1 cellular context compared by ENCODE assay signal in the genomic region with DNA sequence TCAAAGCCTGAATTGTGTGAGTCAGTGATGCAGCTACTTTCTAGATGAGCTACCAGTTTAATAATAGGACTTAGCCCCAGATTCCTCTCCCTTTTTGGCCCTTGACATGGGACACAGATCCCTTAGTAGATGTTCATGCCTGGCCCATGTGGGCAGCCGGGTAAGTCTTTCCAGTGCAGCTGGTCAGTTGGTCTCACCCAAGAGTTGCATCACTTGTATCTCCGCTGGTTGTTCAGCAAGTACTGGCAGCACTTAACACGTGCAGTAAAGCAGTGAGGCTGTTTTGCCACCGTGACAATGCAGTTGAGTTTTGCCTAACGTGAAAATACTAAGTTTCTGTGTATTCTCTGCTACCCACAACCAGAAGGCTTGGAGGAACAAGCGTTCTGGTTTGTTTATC.
TF ChIP-seq lines count a peak whose summit lies in the region.

No MANE protein-coding gene starts in this region.

TF ChIP-seq in GM12878, 131 proteins besides CTCF, POLR2A, EP300 and RAD21:
- TF ChIP-seq BHLHE40 (IDR thresholded peaks at IDR 0.05; ENCODE audit: borderline replicate concordance in 1 of 2, low read depth in 2 of 2, low read length in 1 of 2) (peak; percentile 48 to 57; a peak in 2 of 4 replicates), NFIC (IDR thresholded peaks at IDR 0.05; ENCODE audit: low read depth, low read length) (0 out of 2 replicates have a peak, but pooled peaks have one; percentile 13), RAD51 (IDR thresholded peaks at IDR 0.05) (no peak), CEBPB (IDR thresholded peaks at IDR 0.05; ENCODE audit: borderline replicate concordance in 1 of 2, low read depth in 2 of 2, low read length in 2 of 2) (no peak), ZSCAN29 (IDR thresholded peaks at IDR 0.05) (no peak), MYC (IDR thresholded peaks at IDR 0.05; ENCODE audit: insufficient read depth, insufficient read length, insufficient replicate concordance, low read length, severe bottlenecking) (no peak), IKZF2 (IDR thresholded peaks at IDR 0.05) (no peak)
- TF ChIP-seq, protein P1, sequence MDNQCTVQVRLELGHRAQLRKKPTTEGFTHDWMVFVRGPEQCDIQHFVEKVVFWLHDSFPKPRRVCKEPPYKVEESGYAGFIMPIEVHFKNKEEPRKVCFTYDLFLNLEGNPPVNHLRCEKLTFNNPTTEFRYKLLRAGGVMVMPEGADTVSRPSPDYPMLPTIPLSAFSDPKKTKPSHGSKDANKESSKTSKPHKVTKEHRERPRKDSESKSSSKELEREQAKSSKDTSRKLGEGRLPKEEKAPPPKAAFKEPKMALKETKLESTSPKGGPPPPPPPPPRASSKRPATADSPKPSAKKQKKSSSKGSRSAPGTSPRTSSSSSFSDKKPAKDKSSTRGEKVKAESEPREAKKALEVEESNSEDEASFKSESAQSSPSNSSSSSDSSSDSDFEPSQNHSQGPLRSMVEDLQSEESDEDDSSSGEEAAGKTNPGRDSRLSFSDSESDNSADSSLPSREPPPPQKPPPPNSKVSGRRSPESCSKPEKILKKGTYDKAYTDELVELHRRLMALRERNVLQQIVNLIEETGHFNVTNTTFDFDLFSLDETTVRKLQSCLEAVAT (IDR thresholded peaks at IDR 0.05): no peak
- TF ChIP-seq, protein P2, sequence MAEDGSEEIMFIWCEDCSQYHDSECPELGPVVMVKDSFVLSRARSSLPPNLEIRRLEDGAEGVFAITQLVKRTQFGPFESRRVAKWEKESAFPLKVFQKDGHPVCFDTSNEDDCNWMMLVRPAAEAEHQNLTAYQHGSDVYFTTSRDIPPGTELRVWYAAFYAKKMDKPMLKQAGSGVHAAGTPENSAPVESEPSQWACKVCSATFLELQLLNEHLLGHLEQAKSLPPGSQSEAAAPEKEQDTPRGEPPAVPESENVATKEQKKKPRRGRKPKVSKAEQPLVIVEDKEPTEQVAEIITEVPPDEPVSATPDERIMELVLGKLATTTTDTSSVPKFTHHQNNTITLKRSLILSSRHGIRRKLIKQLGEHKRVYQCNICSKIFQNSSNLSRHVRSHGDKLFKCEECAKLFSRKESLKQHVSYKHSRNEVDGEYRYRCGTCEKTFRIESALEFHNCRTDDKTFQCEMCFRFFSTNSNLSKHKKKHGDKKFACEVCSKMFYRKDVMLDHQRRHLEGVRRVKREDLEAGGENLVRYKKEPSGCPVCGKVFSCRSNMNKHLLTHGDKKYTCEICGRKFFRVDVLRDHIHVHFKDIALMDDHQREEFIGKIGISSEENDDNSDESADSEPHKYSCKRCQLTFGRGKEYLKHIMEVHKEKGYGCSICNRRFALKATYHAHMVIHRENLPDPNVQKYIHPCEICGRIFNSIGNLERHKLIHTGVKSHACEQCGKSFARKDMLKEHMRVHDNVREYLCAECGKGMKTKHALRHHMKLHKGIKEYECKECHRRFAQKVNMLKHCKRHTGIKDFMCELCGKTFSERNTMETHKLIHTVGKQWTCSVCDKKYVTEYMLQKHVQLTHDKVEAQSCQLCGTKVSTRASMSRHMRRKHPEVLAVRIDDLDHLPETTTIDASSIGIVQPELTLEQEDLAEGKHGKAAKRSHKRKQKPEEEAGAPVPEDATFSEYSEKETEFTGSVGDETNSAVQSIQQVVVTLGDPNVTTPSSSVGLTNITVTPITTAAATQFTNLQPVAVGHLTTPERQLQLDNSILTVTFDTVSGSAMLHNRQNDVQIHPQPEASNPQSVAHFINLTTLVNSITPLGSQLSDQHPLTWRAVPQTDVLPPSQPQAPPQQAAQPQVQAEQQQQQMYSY (CRISPR knock-in tag; IDR thresholded peaks at IDR 0.05): no peak
TF ChIP-seq in GM12878: peak in this region for 2.
